ENCODE assay signal across 24 cellular contexts in genomic region chr11:34646431-34646830, GRCh38. TPM values are rescaled to one million over a fixed set of nuclear protein-coding genes. Genes with fewer than 3 reads are reported as not detected.
DNase-seq lines count a peak whose midpoint lies in the region; ATAC-seq, FAIRE-seq and TF ChIP-seq lines count a peak whose summit lies in the region.
"Had no signal": no experiment of that assay in that cellular context is flagged by ENCODE, and none has a peak within 500 bp of the region (broad histone marks: within the 10 kb centered on the region; RNA-seq: fewer than 3 reads in every experiment).

No MANE protein-coding gene starts in this region.

- H3K27me3 ChIP-seq in GM23338 (ENCODE audit: insufficient read depth) (no peaks in the 10 kb centered on the region), bronchial epithelial cell (ENCODE audit: control insufficient read depth, insufficient read depth, low read length) (no peaks in the 10 kb centered on the region), neuronal stem cell (ENCODE audit: control insufficient read depth in 3 of 3, insufficient read depth in 3 of 3, low read depth in 1 of 3, low read length in 3 of 3) (no peaks in the 10 kb centered on the region), suprapubic skin (no peaks in the 10 kb centered on the region)
- H3K27me3 ChIP-seq: BE2C, MG63, SJSA1 had no signal

- H3K27ac ChIP-seq in GM23338 (ENCODE audit: low read depth), result no peak overlapping the region
- H3K27ac ChIP-seq in neuronal stem cell (replicated peaks; ENCODE audit: low read length), result no peak overlapping the region
- peak overlapping the region; percentile 44 for H3K27ac ChIP-seq in suprapubic skin
- no peak overlapping the region for H3K27ac ChIP-seq in coronary artery
- H3K27ac ChIP-seq: SJSA1 had no signal

- H3F3A ChIP-seq in GM23338 (replicated peaks; ENCODE audit: low read depth), result no peaks in the 10 kb centered on the region

- H2AK5ac ChIP-seq in neuronal stem cell (ENCODE audit: low read depth, low read length), result no peak overlapping the region

- H3K36me3 ChIP-seq in GM23338 (ENCODE audit: insufficient read depth) (no peaks in the 10 kb centered on the region), bronchial epithelial cell (ENCODE audit: control insufficient read depth, insufficient read depth, low read length) (peaks cover 42% of the 10 kb centered on the region), neuronal stem cell (replicated peaks in 1 of 2; ENCODE audit: control insufficient read depth in 2 of 2, insufficient read depth in 2 of 2, low read length in 2 of 2) (no peaks in the 10 kb centered on the region), suprapubic skin (no peaks in the 10 kb centered on the region)
- H3K36me3 ChIP-seq: BE2C, SJSA1 had no signal

- H2BK5ac ChIP-seq in neuronal stem cell (ENCODE audit: low read length), result no peak overlapping the region

- H4K8ac ChIP-seq in neuronal stem cell (ENCODE audit: low read depth, low read length), result no peak overlapping the region

- H3K9me3 ChIP-seq in neuronal stem cell (replicated peaks in 1 of 2; ENCODE audit: control insufficient read depth in 2 of 2, insufficient read depth in 1 of 2, low read depth in 1 of 2, low read length in 2 of 2) (no peaks in the 10 kb centered on the region), suprapubic skin (no peaks in the 10 kb centered on the region)
- H3K9me3 ChIP-seq: BE2C, MG63, SJSA1 had no signal

- no peak for ATAC-seq in GM23338
- no peak for ATAC-seq in HG02870 (IDR thresholded peaks at IDR 0.05; ENCODE audit: unreplicated experiment)
- ATAC-seq in GM19455 (IDR thresholded peaks at IDR 0.05; ENCODE audit: unreplicated experiment), result no peak
- ATAC-seq: Right ventricle myocardium inferior had no signal

- peak overlapping the region; percentile 31 for H3K14ac ChIP-seq in neuronal stem cell (ENCODE audit: low read length)

- H2BK12ac ChIP-seq in neuronal stem cell (ENCODE audit: low read length), result no peak overlapping the region

- 0 out of 3 replicates have a peak, but pooled peaks cover 3% of the 10 kb centered on the region for H3K9me3 Mint-ChIP-seq in GM23338

- H3K23ac ChIP-seq in neuronal stem cell (ENCODE audit: low read depth, low read length, poor library complexity), result no peak overlapping the region

- H2BK120ac ChIP-seq in neuronal stem cell (ENCODE audit: low read depth, low read length), result no peak overlapping the region

- no peaks in the 10 kb centered on the region for H3K79me2 ChIP-seq in GM23338 (replicated peaks; ENCODE audit: insufficient read depth)

- no peak overlapping the region for H3K18ac ChIP-seq in neuronal stem cell (ENCODE audit: low read length)

- no peak overlapping the region for H3K9ac ChIP-seq in neuronal stem cell (ENCODE audit: low read depth, low read length, poor library complexity)

- TF ChIP-seq CTCF in GM23338 (conservative IDR thresholded peaks at IDR 0.05; ENCODE audit: low read depth in 2 of 2) (no peak), bronchial epithelial cell (IDR thresholded peaks at IDR 0.05; ENCODE audit: insufficient read depth, low read length, severe bottlenecking) (peak; percentile 6), suprapubic skin (IDR thresholded peaks at IDR 0.05) (no peak), coronary artery (IDR thresholded peaks at IDR 0.05) (no peak)

- no peak for TF ChIP-seq POLR2A in suprapubic skin (IDR thresholded peaks at IDR 0.05)

- TF ChIP-seq EP300 in suprapubic skin (IDR thresholded peaks at IDR 0.05), result no peak

- H3K4ac ChIP-seq in neuronal stem cell (ENCODE audit: low read length), result no peak overlapping the region

- H3K27me3 Mint-ChIP-seq in GM23338 (ENCODE audit: insufficient read depth, low read depth, poor library complexity), result peaks cover 1% of the 10 kb centered on the region

- no peak overlapping the region for H3K4me2 ChIP-seq in GM23338
- H3K4me2 ChIP-seq in neuronal stem cell (ENCODE audit: insufficient read depth, low read length, poor library complexity, severe bottlenecking), result no peak overlapping the region

- H4K91ac ChIP-seq in neuronal stem cell (ENCODE audit: low read depth, low read length, poor library complexity), result no peak overlapping the region

- H3K4me3 ChIP-seq in GM23338, result no peak overlapping the region
- H3K4me3 ChIP-seq in bronchial epithelial cell (ENCODE audit: low read depth, low read length), result no peak overlapping the region
- H3K4me3 ChIP-seq in neuronal stem cell (ENCODE audit: low read length in 2 of 2), result no peak overlapping the region
- H3K4me3 ChIP-seq in suprapubic skin, result no peak overlapping the region
- H3K4me3 ChIP-seq in coronary artery, result no peak overlapping the region
- H3K4me3 ChIP-seq: MG63, SJSA1 had no signal

- peaks cover 6% of the 10 kb centered on the region; the same call in 2 of the 3 replicates for H3K4me1 Mint-ChIP-seq in GM23338

- H3K9me2 ChIP-seq in GM23338 (ENCODE audit: insufficient read depth), result peaks cover 15% of the 10 kb centered on the region; the same call in 1 of the 2 replicates

- H3K4me1 ChIP-seq in GM23338 (ENCODE audit: insufficient read depth), result no peaks in the 10 kb centered on the region; the same call in 1 of the 2 replicates
- peaks cover 4 to 17% of the 10 kb centered on the region in 2 donors for H3K4me1 ChIP-seq in neuronal stem cell (ENCODE audit: control insufficient read depth in 2 of 2, insufficient read depth in 1 of 2, low read depth in 1 of 2, low read length in 2 of 2)
- peaks cover 76% of the 10 kb centered on the region for H3K4me1 ChIP-seq in suprapubic skin
- H3K4me1 ChIP-seq: BE2C had no signal

- no peak for DNase-seq in GM23338 (ENCODE audit: low spot score)
- DNase-seq in bronchial epithelial cell (ENCODE audit: low read depth), result no peak
- DNase-seq in neuronal stem cell (ENCODE audit: low spot score), result no peak
- DNase-seq in suprapubic skin (ENCODE audit: low spot score in 2 of 2), result no peak
- no peak for DNase-seq in coronary artery (ENCODE audit: low spot score)
- DNase-seq: BE2C; CD4-positive, CD25-positive, alpha-beta regulatory T cell; DMS 273 treated with DMSO at 0.1 percent for 48 hours; DMS79 treated with DMSO at 0.1 percent for 48 hours; GOT3; MG63; NCI-H1417; NCI-H1694 treated with DMSO at 0.1 percent for 48 hours; NCI-H2081 treated with DMSO at 0.1 percent for 48 hours; NCI-H2171 treated with DMSO at 0.1 percent for 48 hours; NCI-H526; OCI-M1 had no signal

- H3K4me3 Mint-ChIP-seq in GM23338, result no peak overlapping the region
- H3K4me3 Mint-ChIP-seq: CD4-positive, CD25-positive, alpha-beta regulatory T cell had no signal

- no peaks in the 10 kb centered on the region for H3K79me1 ChIP-seq in neuronal stem cell (ENCODE audit: low read depth, low read length)

- H4K20me1 ChIP-seq in GM23338 (replicated peaks; ENCODE audit: insufficient read depth), result no peaks in the 10 kb centered on the region

- no peaks in the 10 kb centered on the region for H3K36me3 Mint-ChIP-seq in GM23338 (ENCODE audit: low read depth)
- H3K36me3 Mint-ChIP-seq: CD4-positive, CD25-positive, alpha-beta regulatory T cell had no signal

- FAIRE-seq in bronchial epithelial cell (lab: Jason Lieb, UNC), result no peak
- FAIRE-seq: RCC 7860 had no signal

- H2BK15ac ChIP-seq in neuronal stem cell (ENCODE audit: low read length), result no peak overlapping the region

- no CpG with 5 or more reads among the region's 8 CpGs for WGBS in neuronal stem cell (ENCODE audit: extremely low coverage in 2 of 2, insufficient read length in 2 of 2, insufficient replicate concordance in 1 of 2), 2 donors
- WGBS in suprapubic skin, result 31% methylated on average over 8 of the region's 8 CpGs

- H3K27ac Mint-ChIP-seq in GM23338, result no peak overlapping the region

- H2AFZ ChIP-seq in GM23338 (peak overlapping the region; percentile 43; the same call in 1 of the 2 replicates), neuronal stem cell (ENCODE audit: low read length) (peak overlapping the region; percentile 45)

TF ChIP-seq in GM23338, 12 proteins besides CTCF, POLR2A, EP300 and RAD21 (continues in another document):
- TF ChIP-seq NANOG (IDR thresholded peaks at IDR 0.05; ENCODE audit: borderline replicate concordance) (no peak), JUNB (IDR thresholded peaks at IDR 0.05; ENCODE audit: unreplicated experiment) (no peak), CREB1 (CRISPR knock-in tag; IDR thresholded peaks at IDR 0.05; ENCODE audit: low read depth) (no peak), POLR2AphosphoS5 (IDR thresholded peaks at IDR 0.05; ENCODE audit: low read depth) (no peak), ZNF114 (CRISPR knock-in tag; IDR thresholded peaks at IDR 0.05) (no peak), EZH2phosphoT487 (IDR thresholded peaks at IDR 0.05; ENCODE audit: unreplicated experiment) (no peak), ZNF331 (CRISPR knock-in tag; IDR thresholded peaks at IDR 0.05; ENCODE audit: low read depth) (no peak), REST (IDR thresholded peaks at IDR 0.05; ENCODE audit: unreplicated experiment) (no peak), STAT1 (IDR thresholded peaks at IDR 0.05; ENCODE audit: unreplicated experiment) (no peak), EZH2 (IDR thresholded peaks at IDR 0.05; ENCODE audit: low read depth, unreplicated experiment) (no peak)

RNA-seq across cellular contexts. Expression of gene EHF, which starts 25.5 kb away (rescaled TPM):
- total RNA-seq in GM23338 (2014; rRNA removed; shearing (Covaris generic)), result not detected in 2 replicates
- polyA plus RNA-seq in GM23338 (2016; fragmentation: Nextera tagmentation; extraction: Ambion mirVana), result not detected in 2 replicates
- total RNA-seq in bronchial epithelial cell (239 and 322 TPM in 2 replicates), suprapubic skin (100 to 1,000 TPM in 3 of 4 donors, 10 to 100 TPM in 1; 99.2 to 138 (median 118) TPM)
- polyA plus RNA-seq in neuronal stem cell (2013, experiment 1 of 2), result 0.07 TPM
- 0.01 TPM for polyA plus RNA-seq in neuronal stem cell (2013, experiment 2 of 2)
- total RNA-seq: A673; CD4-positive, CD25-positive, alpha-beta regulatory T cell; LHCN-M2; SJSA1 had no signal
- polyA plus RNA-seq: CD4-positive, CD25-positive, alpha-beta regulatory T cell had no signal

Comparison
In these comparisons a context has a peak if more than half of its experiments do, and no peak if none do; other contexts are left out.
1. RNA of gene EHF, which starts 25.5 kb away (total RNA-seq): 239 to 322 TPM in bronchial epithelial cell and 99.2 to 138 TPM in suprapubic skin; not detected in GM23338; every median in the first group is over 100 times any median in the second.